In the genomic region with DNA sequence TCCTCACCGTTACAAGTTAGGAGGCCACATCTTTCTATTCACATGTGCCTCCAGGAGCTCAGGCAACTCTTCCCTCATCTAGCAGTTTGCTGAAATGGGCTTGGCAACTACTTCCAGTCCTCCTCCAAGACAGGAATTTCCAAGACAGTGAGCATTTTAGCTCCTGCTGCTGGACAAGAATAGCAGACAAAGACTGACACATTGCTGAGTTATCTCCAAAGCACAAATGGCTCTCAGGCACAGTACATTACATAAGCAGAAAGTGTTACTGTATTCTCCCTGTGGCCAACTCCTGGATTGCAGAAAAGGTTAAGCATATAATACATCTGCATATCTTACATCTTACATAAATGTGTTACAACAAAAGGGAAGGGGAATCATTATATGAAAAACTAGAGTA, we compare ENCODE assay signal across 17 cellular contexts.
A peak's percentile ranks its signal among the peaks of the same experiment; 100 is the strongest.
DNase-seq lines count a peak whose midpoint lies in the region; ATAC-seq, FAIRE-seq and TF ChIP-seq lines count a peak whose summit lies in the region.
"Had no signal": no experiment of that assay in that cellular context is flagged by ENCODE, and none has a peak within 500 bp of the region (broad histone marks: within the 10 kb centered on the region; RNA-seq: fewer than 3 reads in every experiment).

No MANE protein-coding gene starts in this region.

- TF ChIP-seq CTCF in epithelial cell of esophagus (IDR thresholded peaks at IDR 0.05; ENCODE audit: insufficient read depth, low read depth, low read length, missing control alignments) (no peak), retinal pigment epithelial cell (conservative IDR thresholded peaks at IDR 0.05; ENCODE audit: low read depth, low read length) (peak; percentile 5), GM13976 (IDR thresholded peaks at IDR 0.05; ENCODE audit: borderline replicate concordance, control extremely low read depth, extremely low read depth, insufficient read depth, missing control alignments) (no peak)

- no peak for DNase-seq in GM12892 (ENCODE audit: insufficient read length)
- peak; percentile 3 for DNase-seq in RKO (ENCODE audit: low spot score)
- peak; percentile 61 for DNase-seq in epithelial cell of esophagus (ENCODE audit: low read depth)
- DNase-seq in retinal pigment epithelial cell (ENCODE audit: low read depth), result no peak
- no peak for DNase-seq in GM13976 (ENCODE audit: low spot score)
- DNase-seq in activated CD4-positive, alpha-beta T cell treated with anti-CD3 and anti-CD28 coated beads, Interleukin-2, amount 50 U/mL, for 48 hours, result no peak
- DNase-seq: activated B cell treated with CpG ODN at 0.5 μM for 24 hours; activated naive CD8-positive, alpha-beta T cell treated with anti-CD3 and anti-CD28 coated beads, Interleukin-2, amount 50 U/mL, for 24 hours; KG1; NCI-H1105; NCI-H69; ovary; PC-3; stimulated activated CD4-positive, alpha-beta T cell treated with anti-CD3 and anti-CD28 coated beads, Interleukin-2, amount 100 ng/mL, for 48 hours; stomach; upper lobe of right lung had no signal

- peak; percentile 81 for FAIRE-seq in GM12892 (lab: Jason Lieb, UNC)

- no peak for ATAC-seq in GM18909 (IDR thresholded peaks at IDR 0.05; ENCODE audit: poor library complexity, unreplicated experiment)
- ATAC-seq: activated naive CD8-positive, alpha-beta T cell treated with anti-CD3 and anti-CD28 coated beads, Interleukin-2, amount 50 U/mL, for 24 hours; PC-3; upper lobe of right lung had no signal

- in situ Hi-C loops in GM13976 (cut with MboI; ENCODE audit: low sequenced_read_pairs, unreplicated experiment), result no loop called here

- no peak for TF ChIP-seq POLR2A in GM12892 (IDR thresholded peaks at IDR 0.05; ENCODE audit: low read depth, low read length)

- H3K4me3 ChIP-seq in epithelial cell of esophagus (ENCODE audit: low read length), result no peak overlapping the region
- H3K4me3 ChIP-seq in retinal pigment epithelial cell (ENCODE audit: low read length), result no peak overlapping the region
- H3K4me3 ChIP-seq: ovary, stomach, upper lobe of right lung had no signal

Comparison
In these comparisons a context has a peak if more than half of its experiments do, and no peak if none do; other contexts are left out.
1. DNase-seq: peak in RKO (single experiment) and epithelial cell of esophagus (single experiment); none in GM12892 (single experiment), retinal pigment epithelial cell (single experiment), GM13976 (single experiment) and activated CD4-positive, alpha-beta T cell treated with anti-CD3 and anti-CD28 coated beads, Interleukin-2, amount 50 U/mL, for 48 hours (0 of 2).